Comparison of ENCODE assay signal across 9 cellular contexts in genomic region chr5:138224712-138225111, GRCh38. TPM values are rescaled to one million over a fixed set of nuclear protein-coding genes. Genes with fewer than 3 reads are reported as not detected.
"Had no signal": no experiment of that assay in that cellular context is flagged by ENCODE, and none has a peak within 500 bp of the region (broad histone marks: within the 10 kb centered on the region; RNA-seq: fewer than 3 reads in every experiment).

No MANE protein-coding gene starts in this region.

- H3K4me3 Mint-ChIP-seq: GM23338, H9, HFFc6 had no signal

- H3K27ac Mint-ChIP-seq: GM23338, H9, HFFc6 had no signal

- DNase-seq: GM23248, GOT3, H7, H9, HCEC 1CT, HFFc6 had no signal

- ATAC-seq: GM23338, HCT116 had no signal

- H3K4me1 Mint-ChIP-seq: GM23338 had no signal

- H3K4me3 ChIP-seq: GM23248, GM23338 had no signal

- H3K27ac ChIP-seq: GM23248 had no signal

RNA-seq across cellular contexts. Expression of gene GFRA3, which starts 49.7 kb away (rescaled TPM):
- total RNA-seq: GM23248, H4, HFFc6 had no signal
- polyA plus RNA-seq: GM23248 had no signal
